In the genomic region with DNA sequence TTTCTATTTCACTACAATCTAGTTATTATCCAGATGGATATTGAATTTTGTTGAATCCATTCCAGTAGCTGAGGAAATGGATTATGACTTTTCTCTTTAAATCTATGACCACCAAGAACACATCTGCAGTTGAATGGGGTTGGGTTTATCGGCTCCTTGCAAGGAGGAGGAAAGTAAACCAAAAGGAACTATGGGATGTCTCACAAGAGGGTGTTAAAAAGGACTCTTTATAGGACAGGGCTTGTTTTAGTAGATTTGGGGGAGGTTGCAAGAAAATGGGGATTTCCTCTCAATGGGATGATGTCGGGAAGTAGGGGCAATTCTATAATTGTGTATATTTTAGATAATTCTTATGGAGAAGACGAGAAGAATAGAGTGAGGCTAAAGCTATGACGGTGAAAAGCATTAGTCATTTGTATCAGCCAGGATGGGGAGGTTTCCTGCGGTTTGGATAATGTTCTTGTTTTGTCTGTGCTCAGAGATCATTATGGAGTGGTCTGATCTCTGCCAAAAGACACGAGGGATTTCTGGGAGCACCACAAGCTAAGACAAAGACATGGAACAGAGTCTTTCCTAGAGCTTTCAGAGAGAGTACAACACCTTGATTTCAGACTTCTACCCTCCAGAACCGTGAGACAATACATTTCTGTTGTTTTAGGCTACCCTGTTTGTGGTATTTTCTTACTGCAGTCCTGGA, we compare ENCODE assay signal across 15 cellular contexts. TPM values are rescaled to one million over a fixed set of nuclear protein-coding genes. Genes with fewer than 3 reads are reported as not detected.
A peak's percentile ranks its signal among the peaks of the same experiment; 100 is the strongest.
DNase-seq lines count a peak whose midpoint lies in the region; ATAC-seq, FAIRE-seq and TF ChIP-seq lines count a peak whose summit lies in the region.
"Had no signal": no experiment of that assay in that cellular context is flagged by ENCODE, and none has a peak within 500 bp of the region (broad histone marks: within the 10 kb centered on the region; RNA-seq: fewer than 3 reads in every experiment).

No MANE protein-coding gene starts in this region.

- no peaks in the 10 kb centered on the region for H3K27me3 ChIP-seq in K562 (ENCODE audit: control insufficient read depth in 2 of 2, insufficient read depth in 2 of 2, low read length in 2 of 2)
- H3K27me3 ChIP-seq: adrenal gland had no signal

- peaks cover 70% of the 10 kb centered on the region for H3K79me2 ChIP-seq in K562 (ENCODE audit: control insufficient read depth, insufficient read depth, low read length)

- peak; percentile 77 for TF ChIP-seq EP300 in K562 (IDR thresholded peaks at IDR 0.05; ENCODE audit: low read length)

- peaks cover 4% of the 10 kb centered on the region for H3K9me1 ChIP-seq in K562 (ENCODE audit: control insufficient read depth, insufficient read depth, low read length)

- no TSS peak for BruUV-seq in K562 (replicated peaks; lab: Mats Ljungman, UMichigan)

- POLR2A ChIA-PET in K562 (lab: Yijun Ruan, JAX) = interaction anchor here (0.6 to 1.2 kb wide), 6 partner anchors 13 to 446 kb away, joined by 3 to 4 read pairs (median 3); a partner anchor contains a TSS

- H3K9me3 ChIP-seq in K562 (replicated peaks; ENCODE audit: control insufficient read depth, insufficient read depth, low read depth, low read length) = no peaks in the 10 kb centered on the region
- H3K9me3 ChIP-seq: adrenal gland had no signal

- peak overlapping the region; percentile 76 for H3K27ac ChIP-seq in K562 (ENCODE audit: extremely low read depth, low read depth, low read length)

- no peaks in the 10 kb centered on the region for H4K20me1 ChIP-seq in K562 (replicated peaks; ENCODE audit: control insufficient read depth, insufficient read depth, low read length)

- peaks cover 12% of the 10 kb centered on the region; the same call in 2 of the 3 replicates for H3K36me3 ChIP-seq in K562 (ENCODE audit: control insufficient read depth, insufficient read depth, low read length)
- H3K36me3 ChIP-seq: adrenal gland had no signal

- CTCF ChIA-PET in K562 (lab: Yijun Ruan, JAX; ENCODE audit: low intra/inter-chr PET ratio) = no interaction called here

- peaks cover 50 to 89% of the 10 kb centered on the region in 2 experiments for H3K4me1 ChIP-seq in K562 (replicated peaks in 1 of 2; ENCODE audit: control insufficient read depth in 2 of 2, insufficient read depth in 2 of 2, low read length in 2 of 2)

- intact Hi-C loops in K562 (cut with micrococcal nuclease) = loop anchor here (10.0 kb wide), 2 partner anchors 677 to 767 kb away; partner anchors contain the start of genes AGAP3, FASTK, NOS3 and TMUB1

- no peak overlapping the region for H3K4me3 ChIP-seq in K562
- H3K4me3 ChIP-seq: adrenal gland had no signal

- peak overlapping the region; percentile 48 for H2AFZ ChIP-seq in K562 (ENCODE audit: low read depth, low read length)

- peak; percentile 11; a peak in 2 of 4 replicates for TF ChIP-seq RAD21 in K562 (CRISPR knock-in tag; conservative IDR thresholded peaks at IDR 0.05 in 1 of 2, IDR thresholded peaks at IDR 0.05 in 1 of 2)

- peak; percentile 48 for ATAC-seq in K562
- no peak for ATAC-seq in HG03025 (IDR thresholded peaks at IDR 0.05; ENCODE audit: low FRiP score, unreplicated experiment)
- ATAC-seq in GM21360 (IDR thresholded peaks at IDR 0.05; ENCODE audit: unreplicated experiment) = no peak
- ATAC-seq: CD8-positive, alpha-beta T cell; T-cell had no signal

- H3K9ac ChIP-seq in K562 (ENCODE audit: insufficient read depth in 1 of 2, low read depth in 2 of 2, low read length in 2 of 2) = peak overlapping the region in 1 of 2 experiments; percentile 45; a peak in 2 of 4 replicates

- no peak for TF ChIP-seq POLR2A in K562 (conservative IDR thresholded peaks at IDR 0.05)
- no peak for TF ChIP-seq POLR2A in GM12891 (IDR thresholded peaks at IDR 0.05; ENCODE audit: low read depth, low read length)

- WGBS in K562 (ENCODE audit: insufficient coverage, low coverage, missing lambda C conversion rate) = 1% methylated on average over 7 of the region's 7 CpGs

- in situ Hi-C loops in K562 (cut with MboI) = no loop called here

- peak overlapping the region; percentile 67 for H3K4me2 ChIP-seq in K562 (ENCODE audit: insufficient read depth, low read length)

- FAIRE-seq in K562 (lab: Jason Lieb, UNC) (peak; percentile 87), GM12891 (lab: Jason Lieb, UNC) (no peak)

- no peak for TF ChIP-seq CTCF in K562 (IDR thresholded peaks at IDR 0.05 in 2 of 3, conservative IDR thresholded peaks at IDR 0.05 in 1 of 3; ENCODE audit: insufficient read depth in 2 of 3, low read depth in 1 of 3, low read length in 3 of 3)

- DNase-seq in EL (peak; percentile 30), M059J (ENCODE audit: low read depth) (peak; percentile 96), K562 (ENCODE audit: extremely low read depth in 1 of 4, low spot score in 3 of 4) (peak; percentile 51 to 88 (median 60)), kidney glomerular epithelial cell (lab: John Stamatoyannopoulos, UW) (peak; percentile 41), GM12891 (ENCODE audit: insufficient read length, low spot score) (no peak), NCI-H1105 (lab: John Stamatoyannopoulos, UW) (no peak)
- DNase-seq: CD8-positive, alpha-beta T cell; cortex of kidney; GOT3; nucleus accumbens; stimulated activated naive CD4-positive, alpha-beta T cell treated with Interleukin-2 at 50 U/mL for 16 hours; T-cell had no signal

RNA-seq across cellular contexts. Expression of gene LRRC61, which starts 5.3 kb away (rescaled TPM):
- total RNA-seq in M059J (2014; rRNA removed; shearing (Covaris generic)) = 0.47 TPM in 1 of 2 replicates, not detected in the other
- total RNA-seq in K562 (2011; cell fraction: chromatin; rRNA removed; ENCODE audit: low replicate concordance) = 114 and 182 TPM in 2 replicates
- 129 and 134 TPM in 2 replicates for total RNA-seq in K562 (2011; cell fraction: nucleolus; rRNA removed)
- 113 and 123 TPM in 2 replicates for total RNA-seq in K562 (2011; cell fraction: nucleoplasm; rRNA removed)
- 55.2 and 67.6 TPM in 2 replicates for total RNA-seq in K562 (2014; rRNA removed)
- total RNA-seq in K562 (2014; rRNA removed; fragmentation: Illumina TruSeq; extraction: Trizol) = 16.8 and 18.7 TPM in 2 replicates
- total RNA-seq in K562 (2015; rRNA removed; fragmentation: Illumina TruSeq; extraction: Trizol) = 35.2 and 37.8 TPM in 2 replicates
- 49.5 and 50.6 TPM in 2 replicates for total RNA-seq in K562 (2021)
- polyA plus RNA-seq in K562 (2011; rRNA removed) = 54.3 and 76.9 TPM in 2 replicates
- 138 and 194 TPM in 2 replicates for polyA plus RNA-seq in K562 (2011; cell fraction: cytosol; rRNA removed)
- polyA plus RNA-seq in K562 (2011; cell fraction: nucleus; rRNA removed) = 125 and 205 TPM in 2 replicates
- 81.4 and 86.4 TPM in 2 replicates for polyA plus RNA-seq in K562 (2012)
- 18.4 and 35.6 TPM in 2 replicates for polyA plus RNA-seq in K562 (2014; fragmentation: Illumina TruSeq; extraction: Trizol)
- 1 to 10 TPM; 1.3 to 1.7 TPM for polyA plus RNA-seq in K562 (2014; fragmentation: Nextera tagmentation; extraction: Ambion mirVana)
- polyA plus RNA-seq in K562 (2014; rRNA removed) = 42.0 and 46.5 TPM in 2 replicates
- 44.8 and 55.6 TPM in 2 replicates for polyA minus RNA-seq in K562 (2011; rRNA and poly(A)+ RNA removed)
- polyA minus RNA-seq in K562 (2011; cell fraction: cytosol; rRNA and poly(A)+ RNA removed) = 94.8 and 130 TPM in 2 replicates
- polyA minus RNA-seq in K562 (2011; cell fraction: nucleus; rRNA and poly(A)+ RNA removed) = 89.0 and 106 TPM in 2 replicates
- 27.7 TPM for polyA plus RNA-seq in GM12891 (2012; ENCODE audit: low read depth, missing spikeins)

RNA-seq across cellular contexts. Expression of gene ACTR3C, which starts 5.4 kb away (rescaled TPM):
- total RNA-seq in M059J (2014; rRNA removed; shearing (Covaris generic)) = 0.07 TPM in 1 of 2 replicates, not detected in the other
- 118 and 124 TPM in 2 replicates for total RNA-seq in K562 (2011; cell fraction: chromatin; rRNA removed; ENCODE audit: low replicate concordance)
- 77.7 and 87.2 TPM in 2 replicates for total RNA-seq in K562 (2011; cell fraction: nucleolus; rRNA removed)
- total RNA-seq in K562 (2011; cell fraction: nucleoplasm; rRNA removed) = 81.8 and 110 TPM in 2 replicates
- total RNA-seq in K562 (2014; rRNA removed) (12.1 and 12.9 TPM in 2 replicates), K562 (2014; rRNA removed; fragmentation: Illumina TruSeq; extraction: Trizol) (14.2 and 16.9 TPM in 2 replicates), K562 (2015; rRNA removed; fragmentation: Illumina TruSeq; extraction: Trizol) (14.8 and 16.8 TPM in 2 replicates), K562 (2021) (10.0 and 10.8 TPM in 2 replicates)
- polyA plus RNA-seq in K562 (2011; rRNA removed) (28.1 and 35.4 TPM in 2 replicates), K562 (2014; fragmentation: Illumina TruSeq; extraction: Trizol) (12.2 and 13.4 TPM in 2 replicates), K562 (2014; fragmentation: Nextera tagmentation; extraction: Ambion mirVana) (10 to 100 TPM in 1 of 2 experiments, 1 to 10 TPM in 1; 9.0 to 13.3 TPM), K562 (2014; rRNA removed) (14.9 and 16.9 TPM in 2 replicates)
- polyA plus RNA-seq in K562 (2011; cell fraction: cytosol; rRNA removed) = 13.0 and 26.1 TPM in 2 replicates
- 30.3 and 45.3 TPM in 2 replicates for polyA plus RNA-seq in K562 (2011; cell fraction: nucleus; rRNA removed)
- 13.2 and 18.9 TPM in 2 replicates for polyA plus RNA-seq in K562 (2012)
- polyA minus RNA-seq in K562 (2011; rRNA and poly(A)+ RNA removed) = 61.6 and 72.6 TPM in 2 replicates
- 16.9 and 22.1 TPM in 2 replicates for polyA minus RNA-seq in K562 (2011; cell fraction: cytosol; rRNA and poly(A)+ RNA removed)
- 75.1 and 126 TPM in 2 replicates for polyA minus RNA-seq in K562 (2011; cell fraction: nucleus; rRNA and poly(A)+ RNA removed)
- polyA plus RNA-seq in GM12891 (2012; ENCODE audit: low read depth, missing spikeins) = 3.9 TPM

RNA-seq across cellular contexts. Expression of gene RARRES2, which starts 23.5 kb away (rescaled TPM):
- 1.1 and 1.7 TPM in 2 replicates for total RNA-seq in M059J (2014; rRNA removed; shearing (Covaris generic))
- not detected in 2 replicates for total RNA-seq in K562 (2011; cell fraction: chromatin; rRNA removed; ENCODE audit: low replicate concordance)
- not detected in 2 replicates for total RNA-seq in K562 (2011; cell fraction: nucleolus; rRNA removed)
- not detected in 2 replicates for total RNA-seq in K562 (2011; cell fraction: nucleoplasm; rRNA removed)
- total RNA-seq in K562 (2014; rRNA removed) (not detected in 2 replicates), K562 (2014; rRNA removed; fragmentation: Illumina TruSeq; extraction: Trizol) (not detected in 2 replicates), K562 (2015; rRNA removed; fragmentation: Illumina TruSeq; extraction: Trizol) (not detected in 2 replicates), K562 (2021) (1.7 and 1.8 TPM in 2 replicates)
- polyA plus RNA-seq in K562 (2011; rRNA removed) (0.11 TPM in 1 of 2 replicates, not detected in the other), K562 (2014; fragmentation: Illumina TruSeq; extraction: Trizol) (not detected in 2 replicates), K562 (2014; fragmentation: Nextera tagmentation; extraction: Ambion mirVana) (not detected), K562 (2014; rRNA removed) (0.23 TPM in 1 of 2 replicates, not detected in the other)
- 0.51 and 0.55 TPM in 2 replicates for polyA plus RNA-seq in K562 (2011; cell fraction: cytosol; rRNA removed)
- 0.13 and 0.26 TPM in 2 replicates for polyA plus RNA-seq in K562 (2011; cell fraction: nucleus; rRNA removed)
- 0.21 and 0.33 TPM in 2 replicates for polyA plus RNA-seq in K562 (2012)
- polyA minus RNA-seq in K562 (2011; rRNA and poly(A)+ RNA removed) = not detected in 2 replicates
- polyA minus RNA-seq in K562 (2011; cell fraction: cytosol; rRNA and poly(A)+ RNA removed) = not detected in 2 replicates
- polyA minus RNA-seq in K562 (2011; cell fraction: nucleus; rRNA and poly(A)+ RNA removed) = not detected in 2 replicates
- 27.0 TPM for polyA plus RNA-seq in GM12891 (2012; ENCODE audit: low read depth, missing spikeins)
- total RNA-seq: CD8-positive, alpha-beta T cell had no signal

RNA-seq across cellular contexts. Expression of gene REPIN1, which starts 50.7 kb away (rescaled TPM):
- total RNA-seq in M059J (2014; rRNA removed; shearing (Covaris generic)) = 103 and 155 TPM in 2 replicates
- total RNA-seq in K562 (2011; cell fraction: chromatin; rRNA removed; ENCODE audit: low replicate concordance) = 109 and 296 TPM in 2 replicates
- total RNA-seq in K562 (2011; cell fraction: nucleolus; rRNA removed) = 251 and 260 TPM in 2 replicates
- total RNA-seq in K562 (2011; cell fraction: nucleoplasm; rRNA removed) = 183 and 184 TPM in 2 replicates
- 212 and 268 TPM in 2 replicates for total RNA-seq in K562 (2014; rRNA removed)
- 46.9 and 56.8 TPM in 2 replicates for total RNA-seq in K562 (2014; rRNA removed; fragmentation: Illumina TruSeq; extraction: Trizol)
- total RNA-seq in K562 (2015; rRNA removed; fragmentation: Illumina TruSeq; extraction: Trizol) = 94.0 and 99.6 TPM in 2 replicates
- total RNA-seq in K562 (2021) = 277 and 283 TPM in 2 replicates
- polyA plus RNA-seq in K562 (2011; rRNA removed) = 130 and 189 TPM in 2 replicates
- 210 and 322 TPM in 2 replicates for polyA plus RNA-seq in K562 (2011; cell fraction: cytosol; rRNA removed)
- polyA plus RNA-seq in K562 (2011; cell fraction: nucleus; rRNA removed) = 461 and 543 TPM in 2 replicates
- 186 and 202 TPM in 2 replicates for polyA plus RNA-seq in K562 (2012)
- polyA plus RNA-seq in K562 (2014; fragmentation: Illumina TruSeq; extraction: Trizol) = 94.3 and 120 TPM in 2 replicates
- polyA plus RNA-seq in K562 (2014; fragmentation: Nextera tagmentation; extraction: Ambion mirVana) = 10 to 100 TPM in 1 of 2 experiments, 1 to 10 TPM in 1; 8.1 to 11.0 TPM
- polyA plus RNA-seq in K562 (2014; rRNA removed) = 209 and 237 TPM in 2 replicates
- polyA minus RNA-seq in K562 (2011; rRNA and poly(A)+ RNA removed) = 65.6 and 71.9 TPM in 2 replicates
- 96.6 and 122 TPM in 2 replicates for polyA minus RNA-seq in K562 (2011; cell fraction: cytosol; rRNA and poly(A)+ RNA removed)
- 81.0 and 130 TPM in 2 replicates for polyA minus RNA-seq in K562 (2011; cell fraction: nucleus; rRNA and poly(A)+ RNA removed)
- polyA plus RNA-seq in GM12891 (2012; ENCODE audit: low read depth, missing spikeins) = 94.0 TPM

Comparison
In these comparisons a context has a peak if more than half of its experiments do, and no peak if none do; other contexts are left out.
1. DNase-seq: peak in EL (single experiment), M059J (single experiment), K562 (4 of 4) and kidney glomerular epithelial cell (single experiment); none in GM12891 (single experiment) and NCI-H1105 (single experiment).
2. RNA of gene LRRC61, which starts 5.3 kb away (total RNA-seq): 16.8 to 182 TPM in K562; 0.47 TPM in M059J; every median in the first group is over 10 times any median in the second.
3. RNA of gene ACTR3C, which starts 5.4 kb away (total RNA-seq): 10.0 to 124 TPM in K562; 0.07 TPM in M059J; every median in the first group is over 10 times any median in the second.